Comparison of ENCODE assay signal across 16 cellular contexts in genomic region chr2:119721904-119722303, GRCh38.
"Had no signal": no experiment of that assay in that cellular context is flagged by ENCODE, and none has a peak within 500 bp of the region (broad histone marks: within the 10 kb centered on the region; RNA-seq: fewer than 3 reads in every experiment).

No MANE protein-coding gene starts in this region.

- H3K9me3 Mint-ChIP-seq: immature natural killer cell; natural killer cell treated with Interleukin-12 subunit alpha and Interleukin-12 subunit beta and Interleukin-15 and Interleukin-18, amount 100 ng/mL, for 72 hours had no signal

- H3K27ac ChIP-seq: colonic mucosa, esophagus squamous epithelium, pancreas, sigmoid colon had no signal

- DNase-seq: colonic mucosa; dermis blood vessel endothelial cell; esophagus squamous epithelium; foreskin fibroblast; immature natural killer cell; mammary epithelial cell; occipital lobe; pancreas; retina; sigmoid colon; small intestine; stimulated activated CD4-positive, alpha-beta T cell treated with anti-CD3 and anti-CD28 coated beads, Interleukin-12 subunit alpha, Interleukin-12 subunit beta, amount 100 ng/mL, for 4 hours; stimulated activated naive CD4-positive, alpha-beta T cell treated with Interleukin-2 at 50 U/mL for 16 hours; trophoblast cell had no signal

- H3K27me3 Mint-ChIP-seq: natural killer cell treated with Interleukin-12 subunit alpha and Interleukin-12 subunit beta and Interleukin-15 and Interleukin-18, amount 100 ng/mL, for 72 hours; progenitor cell of endocrine pancreas had no signal

- ATAC-seq: natural killer cell treated with Interleukin-12 subunit alpha and Interleukin-12 subunit beta and Interleukin-15 and Interleukin-18, amount 100 ng/mL, for 72 hours; pancreas had no signal

- H3K27me3 ChIP-seq: colonic mucosa, esophagus squamous epithelium, pancreas, sigmoid colon had no signal

- H3K4me3 Mint-ChIP-seq: immature natural killer cell; natural killer cell treated with Interleukin-12 subunit alpha and Interleukin-12 subunit beta and Interleukin-15 and Interleukin-18, amount 100 ng/mL, for 72 hours had no signal

- H3K9me3 ChIP-seq: colonic mucosa, esophagus squamous epithelium, pancreas had no signal

- H3K36me3 ChIP-seq: colonic mucosa, esophagus squamous epithelium, pancreas, sigmoid colon had no signal

- H3K4me3 ChIP-seq: colonic mucosa, esophagus squamous epithelium, pancreas, sigmoid colon had no signal

- H3K4me1 ChIP-seq: colonic mucosa, esophagus squamous epithelium, pancreas, sigmoid colon had no signal

- H3K36me3 Mint-ChIP-seq: immature natural killer cell; natural killer cell treated with Interleukin-12 subunit alpha and Interleukin-12 subunit beta and Interleukin-15 and Interleukin-18, amount 100 ng/mL, for 72 hours had no signal

- H3K27ac Mint-ChIP-seq: immature natural killer cell; natural killer cell treated with Interleukin-12 subunit alpha and Interleukin-12 subunit beta and Interleukin-15 and Interleukin-18, amount 100 ng/mL, for 72 hours; progenitor cell of endocrine pancreas had no signal
